Comparison of ENCODE assay signal across 20 cellular contexts in the genomic region with DNA sequence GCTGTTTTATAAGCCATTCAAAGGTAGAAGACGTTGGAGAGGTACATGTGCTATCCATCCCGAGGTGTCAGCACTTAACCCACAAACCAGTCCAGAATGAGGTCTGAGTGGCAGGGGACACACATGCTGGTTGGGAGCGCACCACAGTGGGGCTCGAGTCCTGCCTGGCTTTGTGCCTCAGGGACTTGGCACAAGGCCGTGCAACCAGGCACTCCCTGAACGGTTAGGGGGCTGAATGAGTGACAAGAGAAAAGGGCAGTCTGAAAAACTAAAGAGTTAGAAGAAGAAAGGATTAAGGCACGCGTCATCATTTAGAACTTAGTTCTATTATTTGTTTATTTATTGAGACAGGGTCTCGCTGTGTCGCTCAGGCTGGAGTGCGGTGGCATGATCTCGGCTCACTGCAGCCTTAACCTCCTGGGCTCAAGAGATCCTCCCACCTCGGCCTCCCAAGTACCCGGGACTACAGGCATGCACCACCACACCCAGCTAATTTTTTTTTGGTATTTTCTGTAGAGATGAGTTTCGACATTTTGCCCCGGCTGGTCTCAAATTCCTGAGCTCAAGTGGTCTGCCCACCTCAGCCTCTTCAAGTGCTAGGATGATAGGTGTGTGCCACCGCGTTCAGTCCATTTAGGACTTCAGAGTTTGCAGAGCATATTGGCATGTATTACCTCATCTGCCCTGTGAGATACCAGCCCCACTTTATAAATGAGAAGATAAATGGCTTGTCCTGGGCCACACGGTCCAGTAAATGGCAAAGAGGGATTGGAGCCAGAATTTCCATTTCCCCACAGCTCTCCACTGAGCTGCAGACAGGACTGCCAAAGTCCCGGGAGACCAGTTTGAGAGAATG. TPM values are rescaled to one million over a fixed set of nuclear protein-coding genes. Genes with fewer than 3 reads are reported as not detected.
DNase-seq lines count a peak whose midpoint lies in the region; ATAC-seq and TF ChIP-seq lines count a peak whose summit lies in the region.
"Had no signal": no experiment of that assay in that cellular context is flagged by ENCODE, and none has a peak within 500 bp of the region (broad histone marks: within the 10 kb centered on the region; RNA-seq: fewer than 3 reads in every experiment).

No MANE protein-coding gene starts in this region.

- H3K9me3 Mint-ChIP-seq in dendritic cell treated with granulocyte-macrophage colony-stimulating factor and Interleukin-4, amounts not matched to agents 40 ng/mL and 50 ng/mL, for 4 days, result no peaks in the 10 kb centered on the region
- H3K9me3 Mint-ChIP-seq in memory B cell, result no peaks in the 10 kb centered on the region
- H3K9me3 Mint-ChIP-seq in activated naive CD8-positive, alpha-beta T cell treated with anti-CD3 and anti-CD28 coated beads for 36 hours, result no peaks in the 10 kb centered on the region

- no peaks in the 10 kb centered on the region for H3K9me3 ChIP-seq in heart left ventricle
- H3K9me3 ChIP-seq in right atrium auricular region, result no peaks in the 10 kb centered on the region
- H3K9me3 ChIP-seq: A549 had no signal

- ATAC-seq in heart left ventricle (peak; percentile 38 to 59 (median 57)), memory B cell (ENCODE audit: low read depth) (no peak), HG02678 (IDR thresholded peaks at IDR 0.05; ENCODE audit: unreplicated experiment) (no peak)
- ATAC-seq: A549, PC-3 had no signal

- no peak overlapping the region for H3K4me3 ChIP-seq in heart left ventricle
- H3K4me3 ChIP-seq in right atrium auricular region, result no peak overlapping the region
- H3K4me3 ChIP-seq: A549 had no signal

- peaks cover 79% of the 10 kb centered on the region for H3K4me1 Mint-ChIP-seq in dendritic cell treated with granulocyte-macrophage colony-stimulating factor and Interleukin-4, amounts not matched to agents 40 ng/mL and 50 ng/mL, for 4 days (ENCODE audit: low read depth)
- H3K4me1 Mint-ChIP-seq in memory B cell, result peaks cover 63% of the 10 kb centered on the region
- peaks cover 31% of the 10 kb centered on the region for H3K4me1 Mint-ChIP-seq in activated naive CD8-positive, alpha-beta T cell treated with anti-CD3 and anti-CD28 coated beads for 36 hours

- no peak overlapping the region for H3K27ac ChIP-seq in heart left ventricle
- no peak overlapping the region for H3K27ac ChIP-seq in right atrium auricular region
- H3K27ac ChIP-seq: A549, HL-60 had no signal

- no peak for TF ChIP-seq CTCF in heart left ventricle (IDR thresholded peaks at IDR 0.05)
- no peak for TF ChIP-seq CTCF in right atrium auricular region (IDR thresholded peaks at IDR 0.05)

- H3K27me3 ChIP-seq in heart left ventricle (no peaks in the 10 kb centered on the region), right atrium auricular region (no peaks in the 10 kb centered on the region)

- WGBS in heart left ventricle, 4 donors, result 71 to 80% (median 73%) methylated on average over 20 of the region's 20 CpGs

- DNase-seq in heart left ventricle (peak in 2 of 5 donors; percentile 54 to 73), right atrium auricular region (ENCODE audit: low spot score) (no peak), memory B cell (ENCODE audit: low spot score in 2 of 2) (no peak), NCI-H1417 (lab: John Stamatoyannopoulos, UW) (no peak)
- no peak for DNase-seq in central memory CD4-positive, alpha-beta T cell
- no peak for DNase-seq in activated naive CD8-positive, alpha-beta T cell treated with anti-CD3 and anti-CD28 coated beads for 36 hours
- DNase-seq: CD4-positive, alpha-beta memory T cell; DMS79 treated with DMSO at 0.1 percent for 48 hours; GF-D8; GOT3; KG1; NCI-H1105; NCI-H187; NCI-H446 treated with DMSO at 0.1 percent for 48 hours; NCI-H748 treated with DMSO at 0.1 percent for 48 hours; PC-3 had no signal

- intact Hi-C loops in heart left ventricle (cut with DNase I), result no loop called here
- intact Hi-C loops in dendritic cell treated with granulocyte-macrophage colony-stimulating factor and Interleukin-4, amounts not matched to agents 40 ng/mL and 50 ng/mL, for 4 days (cut with micrococcal nuclease), result no loop called here

- H3K36me3 Mint-ChIP-seq in dendritic cell treated with granulocyte-macrophage colony-stimulating factor and Interleukin-4, amounts not matched to agents 40 ng/mL and 50 ng/mL, for 4 days (ENCODE audit: low read depth), result peaks cover 87% of the 10 kb centered on the region
- peaks cover 19% of the 10 kb centered on the region for H3K36me3 Mint-ChIP-seq in memory B cell
- H3K36me3 Mint-ChIP-seq in activated naive CD8-positive, alpha-beta T cell treated with anti-CD3 and anti-CD28 coated beads for 36 hours, result peaks cover 11% of the 10 kb centered on the region

- no peaks in the 10 kb centered on the region for H3K27me3 Mint-ChIP-seq in dendritic cell treated with granulocyte-macrophage colony-stimulating factor and Interleukin-4, amounts not matched to agents 40 ng/mL and 50 ng/mL, for 4 days
- H3K27me3 Mint-ChIP-seq in memory B cell, result no peaks in the 10 kb centered on the region
- no peaks in the 10 kb centered on the region for H3K27me3 Mint-ChIP-seq in activated naive CD8-positive, alpha-beta T cell treated with anti-CD3 and anti-CD28 coated beads for 36 hours
- H3K27me3 Mint-ChIP-seq: CD4-positive, alpha-beta memory T cell had no signal

- no peak for TF ChIP-seq POLR2A in heart left ventricle (IDR thresholded peaks at IDR 0.05)

- peaks cover 0 to 34% (median 17%) of the 10 kb centered on the region in 9 donors for H3K36me3 ChIP-seq in heart left ventricle
- H3K36me3 ChIP-seq in right atrium auricular region, result peaks cover 13% of the 10 kb centered on the region

- H3K4me3 Mint-ChIP-seq in dendritic cell treated with granulocyte-macrophage colony-stimulating factor and Interleukin-4, amounts not matched to agents 40 ng/mL and 50 ng/mL, for 4 days, result no peak overlapping the region
- no peak overlapping the region for H3K4me3 Mint-ChIP-seq in memory B cell
- H3K4me3 Mint-ChIP-seq in activated naive CD8-positive, alpha-beta T cell treated with anti-CD3 and anti-CD28 coated beads for 36 hours, result no peak overlapping the region
- H3K4me3 Mint-ChIP-seq: CD4-positive, alpha-beta memory T cell had no signal

- peak overlapping the region; percentile 30 for H3K27ac Mint-ChIP-seq in dendritic cell treated with granulocyte-macrophage colony-stimulating factor and Interleukin-4, amounts not matched to agents 40 ng/mL and 50 ng/mL, for 4 days
- peak overlapping the region; percentile 38 for H3K27ac Mint-ChIP-seq in memory B cell
- H3K27ac Mint-ChIP-seq in activated naive CD8-positive, alpha-beta T cell treated with anti-CD3 and anti-CD28 coated beads for 36 hours, result no peak overlapping the region
- H3K27ac Mint-ChIP-seq: CD4-positive, alpha-beta memory T cell had no signal

- H3K4me1 ChIP-seq in heart left ventricle (peaks cover 0 to 40% (median 16%) of the 10 kb centered on the region in 12 donors), right atrium auricular region (peaks cover 0 to 15% of the 10 kb centered on the region in 2 donors)
- H3K4me1 ChIP-seq: A549 had no signal

RNA-seq across cellular contexts. Expression of a gene that starts 47.4 kb away (rescaled TPM):
- total RNA-seq in heart left ventricle (1 to 10 TPM in 2 of 9 donors, under 1 TPM in 6, not detected in 1; 0.16 to 4.4 (median 0.35) TPM), right atrium auricular region (1 to 10 TPM in 1 of 2 donors, under 1 TPM in 1; 0.15 to 1.1 TPM)
- under 1 TPM; 0.08 to 0.29 TPM for polyA plus RNA-seq in heart left ventricle
- 100 to 1,000 TPM; 432 to 438 TPM for total RNA-seq in activated naive CD8-positive, alpha-beta T cell treated with anti-CD3 and anti-CD28 coated beads for 36 hours

RNA-seq across cellular contexts. Expression of a gene that starts 51.9 kb away (rescaled TPM):
- total RNA-seq in heart left ventricle (10 to 100 TPM; 40.4 to 79.9 (median 48.2) TPM), right atrium auricular region (10 to 100 TPM; 45.1 to 54.1 TPM)
- 10 to 100 TPM; 33.4 to 51.5 TPM for polyA plus RNA-seq in heart left ventricle
- total RNA-seq in activated naive CD8-positive, alpha-beta T cell treated with anti-CD3 and anti-CD28 coated beads for 36 hours, result 10 to 100 TPM; 22.9 to 23.9 TPM

Comparison
In these comparisons a context has a peak if more than half of its experiments do, and no peak if none do; other contexts are left out.
1. ATAC-seq: peak in heart left ventricle (4 of 4); none in memory B cell (single experiment) and HG02678 (single experiment).
2. RNA of a gene that starts 47.4 kb away (total RNA-seq): 432 to 438 TPM in activated naive CD8-positive, alpha-beta T cell treated with anti-CD3 and anti-CD28 coated beads for 36 hours; 0.15 to 1.1 TPM in right atrium auricular region and 0.16 to 4.4 TPM in heart left ventricle; every median in the first group is over 10 times any median in the second.